In the genomic region with DNA sequence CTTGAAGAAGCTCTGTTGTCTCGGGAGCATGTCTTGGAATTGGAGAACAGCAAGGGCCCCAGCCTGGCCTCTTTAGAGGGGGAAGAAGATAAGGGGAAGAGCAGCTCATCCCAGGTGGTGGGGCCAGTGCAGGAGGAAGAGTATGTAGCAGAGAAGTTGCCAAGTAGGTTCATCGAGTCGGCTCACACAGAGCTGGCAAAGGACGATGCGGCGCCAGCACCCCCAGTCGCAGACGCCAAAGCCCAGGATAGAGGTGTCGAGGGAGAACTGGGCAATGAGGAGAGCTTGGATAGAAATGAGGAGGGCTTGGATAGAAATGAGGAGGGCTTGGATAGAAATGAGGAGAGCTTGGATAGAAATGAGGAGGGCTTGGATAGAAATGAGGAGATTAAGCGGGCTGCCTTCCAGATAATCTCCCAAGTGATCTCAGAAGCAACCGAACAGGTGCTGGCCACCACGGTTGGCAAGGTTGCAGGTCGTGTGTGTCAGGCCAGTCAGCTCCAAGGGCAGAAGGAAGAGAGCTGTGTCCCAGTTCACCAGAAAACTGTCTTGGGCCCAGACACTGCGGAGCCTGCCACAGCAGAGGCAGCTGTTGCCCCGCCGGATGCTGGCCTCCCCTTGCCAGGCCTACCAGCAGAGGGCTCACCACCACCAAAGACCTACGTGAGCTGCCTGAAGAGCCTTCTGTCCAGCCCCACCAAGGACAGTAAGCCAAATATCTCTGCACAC, we compare ENCODE assay signal across 11 cellular contexts. TPM values are rescaled to one million over a fixed set of nuclear protein-coding genes. Genes with fewer than 3 reads are reported as not detected.
DNase-seq lines count a peak whose midpoint lies in the region; ATAC-seq, FAIRE-seq and TF ChIP-seq lines count a peak whose summit lies in the region.
"Had no signal": no experiment of that assay in that cellular context is flagged by ENCODE, and none has a peak within 500 bp of the region (broad histone marks: within the 10 kb centered on the region; RNA-seq: fewer than 3 reads in every experiment).

No MANE protein-coding gene starts in this region.

- H3K27ac ChIP-seq in OCI-LY7 (ENCODE audit: low read depth, low read length, poor library complexity, severe bottlenecking), result no peak overlapping the region
- H3K27ac ChIP-seq in small intestine (ENCODE audit: low read depth in 1 of 2, low read length in 1 of 2), result peak overlapping the region; percentile 81 to 88

- H3K79me2 ChIP-seq in OCI-LY7 (ENCODE audit: insufficient read depth, low read depth, low read length), result peaks cover 29% of the 10 kb centered on the region; the same call in 1 of the 2 replicates

- no peaks in the 10 kb centered on the region for H3K9me3 ChIP-seq in OCI-LY7 (ENCODE audit: low read length)
- H3K9me3 ChIP-seq in small intestine (ENCODE audit: control insufficient read depth, low read depth), result no peaks in the 10 kb centered on the region
- H3K9me3 ChIP-seq: suprapubic skin had no signal

- intact Hi-C loops in OCI-LY7 (cut with micrococcal nuclease; ENCODE audit: unreplicated experiment), result no loop called here
- intact Hi-C loops in activated CD4-positive, alpha-beta T cell treated with anti-CD3 and anti-CD28 coated beads for 36 hours (cut with DNase I, micrococcal nuclease), result no loop called here

- POLR2A ChIA-PET in OCI-LY7 (lab: Charles Lee), result no interaction called here
- POLR2A ChIA-PET in activated CD4-positive, alpha-beta T cell treated with anti-CD3 and anti-CD28 coated beads for 36 hours (lab: Charles Lee), result no interaction called here

- TF ChIP-seq CTCF in OCI-LY7 (conservative IDR thresholded peaks at IDR 0.05; ENCODE audit: low read length), result peak; percentile 61
- TF ChIP-seq CTCF in fibroblast of villous mesenchyme (IDR thresholded peaks at IDR 0.05; ENCODE audit: insufficient read depth, low read depth, low read length), result peak; percentile 29

- H3K36me3 ChIP-seq in OCI-LY7 (ENCODE audit: insufficient read depth, low read length), result peaks cover 47% of the 10 kb centered on the region; the same call in 1 of the 2 replicates
- H3K36me3 ChIP-seq in small intestine (ENCODE audit: control insufficient read depth in 2 of 2, insufficient read depth in 2 of 2, low read length in 2 of 2), result no peaks in the 10 kb centered on the region

- FAIRE-seq in small intestine (lab: Jason Lieb, UNC), result no peak

- peaks cover 9% of the 10 kb centered on the region for H3K36me3 Mint-ChIP-seq in activated CD4-positive, alpha-beta T cell treated with anti-CD3 and anti-CD28 coated beads for 36 hours (ENCODE audit: low read depth)

- no peaks in the 10 kb centered on the region for H3K27me3 ChIP-seq in small intestine (ENCODE audit: control insufficient read depth in 2 of 2, insufficient read depth in 2 of 2, low read length in 2 of 2)
- H3K27me3 ChIP-seq: suprapubic skin had no signal

- no peak overlapping the region for H3K4me2 ChIP-seq in OCI-LY7 (ENCODE audit: low read length)

- H3K4me1 Mint-ChIP-seq in activated CD4-positive, alpha-beta T cell treated with anti-CD3 and anti-CD28 coated beads for 36 hours, result peaks cover 8% of the 10 kb centered on the region

- peaks cover 10% of the 10 kb centered on the region for H3K4me1 ChIP-seq in OCI-LY7 (ENCODE audit: insufficient read depth, low read length, poor library complexity, severe bottlenecking)
- H3K4me1 ChIP-seq in small intestine (ENCODE audit: control insufficient read depth in 2 of 2, insufficient read depth in 1 of 2, low read depth in 1 of 2, low read length in 1 of 2), result peaks cover 12 to 20% of the 10 kb centered on the region in 2 donors

- no peak overlapping the region for H3K27ac Mint-ChIP-seq in activated CD4-positive, alpha-beta T cell treated with anti-CD3 and anti-CD28 coated beads for 36 hours

- H3K4me3 ChIP-seq in OCI-LY7 (ENCODE audit: low read depth, low read length, poor library complexity, severe bottlenecking) (no peak overlapping the region), fibroblast of villous mesenchyme (ENCODE audit: low read depth, low read length) (no peak overlapping the region), small intestine (ENCODE audit: low read depth in 1 of 2, low read length in 2 of 2) (no peak overlapping the region)
- H3K4me3 ChIP-seq: suprapubic skin had no signal

- CTCF ChIA-PET in OCI-LY7 (lab: Charles Lee; ENCODE audit: unreplicated experiment), result no interaction called here
- CTCF ChIA-PET in activated CD4-positive, alpha-beta T cell treated with anti-CD3 and anti-CD28 coated beads for 36 hours (lab: Charles Lee), result interaction anchor here (0.7 to 1.6 kb wide), 3 partner anchors 15 to 169 kb away, joined by 3 read pairs; no protein-coding TSS in a partner anchor

- no peaks in the 10 kb centered on the region for H3K9me2 ChIP-seq in OCI-LY7 (ENCODE audit: insufficient read depth, low read length)

- ATAC-seq in activated CD4-positive, alpha-beta T cell treated with anti-CD3 and anti-CD28 coated beads for 36 hours, result no peak
- no peak for ATAC-seq in HG03342 (IDR thresholded peaks at IDR 0.05; ENCODE audit: unreplicated experiment)

- H2AFZ ChIP-seq in OCI-LY7 (ENCODE audit: low read length), result no peak overlapping the region

- H3K27me3 Mint-ChIP-seq in activated CD4-positive, alpha-beta T cell treated with anti-CD3 and anti-CD28 coated beads for 36 hours, result no peaks in the 10 kb centered on the region

- H4K20me1 ChIP-seq in OCI-LY7 (ENCODE audit: insufficient read depth, low read length), result peaks cover 13% of the 10 kb centered on the region

- H3K9me3 Mint-ChIP-seq in activated CD4-positive, alpha-beta T cell treated with anti-CD3 and anti-CD28 coated beads for 36 hours (ENCODE audit: low read depth), result no peaks in the 10 kb centered on the region
- H3K9me3 Mint-ChIP-seq: CD14-positive monocyte had no signal

- 47 to 73% (median 61%) methylated on average over 17 of the region's 17 CpGs for WGBS in small intestine, 3 donors

- H3K4me3 Mint-ChIP-seq in activated CD4-positive, alpha-beta T cell treated with anti-CD3 and anti-CD28 coated beads for 36 hours, result no peak overlapping the region
- H3K4me3 Mint-ChIP-seq: CD14-positive monocyte had no signal

- peak; percentile 34 to 73 for DNase-seq in NCI-H526 (lab: John Stamatoyannopoulos, UW)
- no peak for DNase-seq in NCI-H526 treated with DMSO at 0.1 percent for 48 hours (lab: John Stamatoyannopoulos, UW)
- no peak for DNase-seq in OCI-LY7 (ENCODE audit: low spot score)
- DNase-seq in fibroblast of villous mesenchyme (ENCODE audit: low read depth), result no peak
- DNase-seq in small intestine, result peak; percentile 45
- no peak for DNase-seq in activated CD4-positive, alpha-beta T cell treated with anti-CD3 and anti-CD28 coated beads for 36 hours
- no peak for DNase-seq in amygdala (lab: John Stamatoyannopoulos, UW)
- DNase-seq: posterior cingulate gyrus had no signal

- BruUV-seq in OCI-LY7 (replicated peaks; lab: Mats Ljungman, UMichigan), result TSS peak; percentile 64

RNA-seq across cellular contexts. Expression of gene AKAP1, which starts 21.2 kb away (rescaled TPM):
- total RNA-seq in OCI-LY7 (2014; rRNA removed; shearing (Covaris generic)), result 49.0 and 56.2 TPM in 2 replicates
- total RNA-seq in OCI-LY7 (2022) (40.0 and 41.8 TPM in 2 replicates), fibroblast of villous mesenchyme (15.1 and 18.1 TPM in 2 replicates)
- 10 to 100 TPM; 28.9 to 68.6 (median 42.3) TPM for polyA plus RNA-seq in small intestine
- total RNA-seq in activated CD4-positive, alpha-beta T cell treated with anti-CD3 and anti-CD28 coated beads for 36 hours, result 10 to 100 TPM; 27.0 to 29.8 TPM

Comparison
In these comparisons a context has a peak if more than half of its experiments do, and no peak if none do; other contexts are left out.
1. DNase-seq: peak in NCI-H526 (2 of 2) and small intestine (single experiment); none in NCI-H526 treated with DMSO at 0.1 percent for 48 hours (single experiment), OCI-LY7 (single experiment), fibroblast of villous mesenchyme (single experiment), activated CD4-positive, alpha-beta T cell treated with anti-CD3 and anti-CD28 coated beads for 36 hours (single experiment) and amygdala (0 of 56).